In genomic region chr5:125372694-125373621, GRCh38 we compare ENCODE assay signal across 8 cellular contexts.
DNase-seq lines count a peak whose midpoint lies in the region; ATAC-seq and TF ChIP-seq lines count a peak whose summit lies in the region.

No MANE protein-coding gene starts in this region.

- peak; percentile 18 for DNase-seq in COLO829 (ENCODE audit: low spot score)
- peak; percentile 35 for DNase-seq in NCI-H1092 treated with DMSO at 0.1 percent for 48 hours (lab: John Stamatoyannopoulos, UW)
- peak; percentile 28 for DNase-seq in astrocyte of the cerebellum (ENCODE audit: low read depth)
- DNase-seq in kidney glomerular epithelial cell (lab: John Stamatoyannopoulos, UW): peak; percentile 29
- no peak for DNase-seq in stimulated activated naive CD4-positive, alpha-beta T cell (lab: John Stamatoyannopoulos, UW)

- ATAC-seq in HG03135 (IDR thresholded peaks at IDR 0.05; ENCODE audit: unreplicated experiment) (no peak), HG02588 (IDR thresholded peaks at IDR 0.05; ENCODE audit: unreplicated experiment) (no peak), HG02870 (IDR thresholded peaks at IDR 0.05; ENCODE audit: unreplicated experiment) (no peak)

- in situ Hi-C loops in astrocyte of the cerebellum (cut with HindIII; ENCODE audit: low sequenced_read_pairs): no loop called here

- TF ChIP-seq CTCF in astrocyte of the cerebellum (IDR thresholded peaks at IDR 0.05; ENCODE audit: low read depth, low read length, missing control alignments): no peak

- H3K4me3 ChIP-seq in astrocyte of the cerebellum (ENCODE audit: low read depth, low read length): no peak overlapping the region

Comparison
In these comparisons a context has a peak if more than half of its experiments do, and no peak if none do; other contexts are left out.
1. DNase-seq: peak in COLO829 (single experiment), NCI-H1092 treated with DMSO at 0.1 percent for 48 hours (single experiment), astrocyte of the cerebellum (single experiment) and kidney glomerular epithelial cell (single experiment); none in stimulated activated naive CD4-positive, alpha-beta T cell (0 of 6).